Comparison of ENCODE assay signal across 8 cellular contexts in the genomic region with DNA sequence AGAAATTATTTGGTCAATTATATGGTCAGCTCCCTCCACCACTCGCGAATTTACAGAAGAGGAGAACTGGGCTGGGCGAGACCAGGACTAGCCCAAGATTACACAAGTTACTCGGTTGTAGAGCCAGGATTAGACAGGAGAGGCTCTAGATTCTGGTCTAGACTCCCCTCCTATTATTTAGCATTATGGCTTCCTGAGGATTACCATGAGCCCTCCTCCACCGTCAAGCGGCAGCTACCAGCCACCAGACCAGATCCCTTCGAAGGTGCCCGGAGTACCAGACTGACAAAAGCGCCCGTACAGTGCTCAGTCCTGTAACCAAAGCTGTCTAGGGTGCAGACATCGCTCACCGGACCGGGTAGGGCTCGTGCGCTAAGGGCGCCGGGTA. TPM values are rescaled to one million over a fixed set of nuclear protein-coding genes. Genes with fewer than 3 reads are reported as not detected.
DNase-seq lines count a peak whose midpoint lies in the region; ATAC-seq and TF ChIP-seq lines count a peak whose summit lies in the region.

No MANE protein-coding gene starts in this region.

- peaks cover 4 to 21% (median 11%) of the 10 kb centered on the region in 4 donors for H3K4me1 ChIP-seq in liver (ENCODE audit: control insufficient read depth in 4 of 4, insufficient read depth in 4 of 4, low read length in 3 of 4)
- H3K4me1 ChIP-seq in testis, result peaks cover 7% of the 10 kb centered on the region

- peak overlapping the region; percentile 50 to 64 (median 50) for H3K4me3 ChIP-seq in liver (ENCODE audit: low read depth in 1 of 3, low read length in 3 of 3)
- H3K4me3 ChIP-seq in testis, result peak overlapping the region in 1 of 2 donors; percentile 42

- no peaks in the 10 kb centered on the region for H3K9me3 Mint-ChIP-seq in activated T-cell treated with anti-CD3 and anti-CD28 coated beads, Interleukin-2, amount 50 U/mL, for 24 hours
- H3K9me3 Mint-ChIP-seq in activated CD8-positive, alpha-beta T cell treated with anti-CD3 and anti-CD28 coated beads, Interleukin-2, amount 10 ng/mL, durations not matched to agents 7 days and 5 days (ENCODE audit: insufficient read depth), result peaks cover 6% of the 10 kb centered on the region

- H3K4me3 Mint-ChIP-seq in activated T-cell treated with anti-CD3 and anti-CD28 coated beads, Interleukin-2, amount 50 U/mL, for 24 hours, result peak overlapping the region; percentile 59
- peak overlapping the region; percentile 50 for H3K4me3 Mint-ChIP-seq in activated CD8-positive, alpha-beta T cell treated with anti-CD3 and anti-CD28 coated beads, Interleukin-2, amount 10 ng/mL, durations not matched to agents 7 days and 5 days

- TF ChIP-seq CTCF in liver (IDR thresholded peaks at IDR 0.05; ENCODE audit: low read depth, low read length, missing input control) (no peak), testis (IDR thresholded peaks at IDR 0.05) (no peak)

- H3K27me3 Mint-ChIP-seq in activated T-cell treated with anti-CD3 and anti-CD28 coated beads, Interleukin-2, amount 50 U/mL, for 24 hours, result peaks cover 68% of the 10 kb centered on the region
- peaks cover 61% of the 10 kb centered on the region for H3K27me3 Mint-ChIP-seq in activated CD8-positive, alpha-beta T cell treated with anti-CD3 and anti-CD28 coated beads, Interleukin-2, amount 10 ng/mL, durations not matched to agents 7 days and 5 days (ENCODE audit: low read depth)

- intact Hi-C loops in testis (cut with DNase I; ENCODE audit: low total_unique reads), result no loop called here

- POLR2A ChIA-PET in activated CD8-positive, alpha-beta T cell treated with anti-CD3 and anti-CD28 coated beads, Interleukin-2, amount 10 ng/mL, durations not matched to agents 7 days and 5 days (lab: Charles Lee), result no interaction called here

- H3K9ac ChIP-seq in liver (ENCODE audit: low read depth in 1 of 2, low read length in 2 of 2), result no peak overlapping the region

- no peak for TF ChIP-seq POLR2A in testis (IDR thresholded peaks at IDR 0.05)

- CTCF ChIA-PET in activated CD8-positive, alpha-beta T cell treated with anti-CD3 and anti-CD28 coated beads, Interleukin-2, amount 10 ng/mL, durations not matched to agents 7 days and 5 days (lab: Charles Lee), result interaction anchor here (0.8 to 2.1 kb wide), 4 partner anchors 10 to 61 kb away, joined by 3 to 8 read pairs (median 4); a partner anchor contains a TSS

- H3K36me3 ChIP-seq in liver (ENCODE audit: control insufficient read depth in 4 of 4, insufficient read depth in 3 of 4, low read depth in 1 of 4, low read length in 3 of 4), result no peaks in the 10 kb centered on the region
- H3K36me3 ChIP-seq in testis (ENCODE audit: low read depth, missing control alignments), result no peaks in the 10 kb centered on the region

- H3K27ac Mint-ChIP-seq in activated T-cell treated with anti-CD3 and anti-CD28 coated beads, Interleukin-2, amount 50 U/mL, for 24 hours, result no peak overlapping the region
- H3K27ac Mint-ChIP-seq in activated CD8-positive, alpha-beta T cell treated with anti-CD3 and anti-CD28 coated beads, Interleukin-2, amount 10 ng/mL, durations not matched to agents 7 days and 5 days, result no peak overlapping the region

- no peak for TF ChIP-seq RAD21 in liver (IDR thresholded peaks at IDR 0.05)

- ATAC-seq in activated CD8-positive, alpha-beta T cell treated with anti-CD3 and anti-CD28 coated beads, Interleukin-2, amount 10 ng/mL, durations not matched to agents 7 days and 5 days, result no peak
- no peak for ATAC-seq in GM19324 (IDR thresholded peaks at IDR 0.05; ENCODE audit: low FRiP score, unreplicated experiment)

- DNase-seq in activated T-cell treated with anti-CD3 and anti-CD28 coated beads, Interleukin-2, amount 50 U/mL, for 24 hours, result no peak
- DNase-seq in activated T-cell treated with anti-CD3 and anti-CD28 coated beads, Interleukin-2, amount 50 U/mL, for 1 hour, result no peak
- no peak for DNase-seq in activated CD8-positive, alpha-beta T cell treated with anti-CD3 and anti-CD28 coated beads, Interleukin-2, amount 10 ng/mL, durations not matched to agents 7 days and 5 days
- peak; percentile 23 for DNase-seq in testis
- DNase-seq in kidney glomerular epithelial cell (lab: John Stamatoyannopoulos, UW), result no peak
- DNase-seq in OCI-M1 (lab: John Stamatoyannopoulos, UW), result no peak

- H3K4me1 Mint-ChIP-seq in activated T-cell treated with anti-CD3 and anti-CD28 coated beads, Interleukin-2, amount 50 U/mL, for 24 hours (ENCODE audit: low read depth), result peaks cover 16% of the 10 kb centered on the region
- H3K4me1 Mint-ChIP-seq in activated CD8-positive, alpha-beta T cell treated with anti-CD3 and anti-CD28 coated beads, Interleukin-2, amount 10 ng/mL, durations not matched to agents 7 days and 5 days (ENCODE audit: low read depth), result peaks cover 20% of the 10 kb centered on the region

- H3K27me3 ChIP-seq in liver (ENCODE audit: control insufficient read depth in 4 of 4, insufficient read depth in 4 of 4, low read length in 3 of 4) (peaks cover 0 to 3% (median 0%) of the 10 kb centered on the region in 4 donors), testis (no peaks in the 10 kb centered on the region)

- H3K36me3 Mint-ChIP-seq in activated T-cell treated with anti-CD3 and anti-CD28 coated beads, Interleukin-2, amount 50 U/mL, for 24 hours (ENCODE audit: low read depth), result peaks cover 2% of the 10 kb centered on the region
- peaks cover 3% of the 10 kb centered on the region for H3K36me3 Mint-ChIP-seq in activated CD8-positive, alpha-beta T cell treated with anti-CD3 and anti-CD28 coated beads, Interleukin-2, amount 10 ng/mL, durations not matched to agents 7 days and 5 days (ENCODE audit: low read depth)

- H3K27ac ChIP-seq in liver (ENCODE audit: low read depth in 1 of 2, low read length in 2 of 2), result no peak overlapping the region
- H3K27ac ChIP-seq in testis, result no peak overlapping the region

- WGBS in liver, result 26% methylated on average over 17 of the region's 17 CpGs
- WGBS in testis, 2 donors, result 19 to 20% methylated on average over 11 to 17 of the region's 17 CpGs

- H3K9me3 ChIP-seq in liver (ENCODE audit: control insufficient read depth in 4 of 4, low read length in 3 of 4) (peaks cover 0 to 3% (median 0%) of the 10 kb centered on the region in 4 donors), testis (no peaks in the 10 kb centered on the region)

TF ChIP-seq in liver, 16 proteins besides CTCF, POLR2A, EP300 and RAD21 (continues in another document):
- no peak for TF ChIP-seq FOXA2 (IDR thresholded peaks at IDR 0.05)
- TF ChIP-seq, protein P1, sequence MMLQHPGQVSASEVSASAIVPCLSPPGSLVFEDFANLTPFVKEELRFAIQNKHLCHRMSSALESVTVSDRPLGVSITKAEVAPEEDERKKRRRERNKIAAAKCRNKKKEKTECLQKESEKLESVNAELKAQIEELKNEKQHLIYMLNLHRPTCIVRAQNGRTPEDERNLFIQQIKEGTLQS (IDR thresholded peaks at IDR 0.05), result no peak
- TF ChIP-seq, protein P2, sequence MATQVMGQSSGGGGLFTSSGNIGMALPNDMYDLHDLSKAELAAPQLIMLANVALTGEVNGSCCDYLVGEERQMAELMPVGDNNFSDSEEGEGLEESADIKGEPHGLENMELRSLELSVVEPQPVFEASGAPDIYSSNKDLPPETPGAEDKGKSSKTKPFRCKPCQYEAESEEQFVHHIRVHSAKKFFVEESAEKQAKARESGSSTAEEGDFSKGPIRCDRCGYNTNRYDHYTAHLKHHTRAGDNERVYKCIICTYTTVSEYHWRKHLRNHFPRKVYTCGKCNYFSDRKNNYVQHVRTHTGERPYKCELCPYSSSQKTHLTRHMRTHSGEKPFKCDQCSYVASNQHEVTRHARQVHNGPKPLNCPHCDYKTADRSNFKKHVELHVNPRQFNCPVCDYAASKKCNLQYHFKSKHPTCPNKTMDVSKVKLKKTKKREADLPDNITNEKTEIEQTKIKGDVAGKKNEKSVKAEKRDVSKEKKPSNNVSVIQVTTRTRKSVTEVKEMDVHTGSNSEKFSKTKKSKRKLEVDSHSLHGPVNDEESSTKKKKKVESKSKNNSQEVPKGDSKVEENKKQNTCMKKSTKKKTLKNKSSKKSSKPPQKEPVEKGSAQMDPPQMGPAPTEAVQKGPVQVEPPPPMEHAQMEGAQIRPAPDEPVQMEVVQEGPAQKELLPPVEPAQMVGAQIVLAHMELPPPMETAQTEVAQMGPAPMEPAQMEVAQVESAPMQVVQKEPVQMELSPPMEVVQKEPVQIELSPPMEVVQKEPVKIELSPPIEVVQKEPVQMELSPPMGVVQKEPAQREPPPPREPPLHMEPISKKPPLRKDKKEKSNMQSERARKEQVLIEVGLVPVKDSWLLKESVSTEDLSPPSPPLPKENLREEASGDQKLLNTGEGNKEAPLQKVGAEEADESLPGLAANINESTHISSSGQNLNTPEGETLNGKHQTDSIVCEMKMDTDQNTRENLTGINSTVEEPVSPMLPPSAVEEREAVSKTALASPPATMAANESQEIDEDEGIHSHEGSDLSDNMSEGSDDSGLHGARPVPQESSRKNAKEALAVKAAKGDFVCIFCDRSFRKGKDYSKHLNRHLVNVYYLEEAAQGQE (IDR thresholded peaks at IDR 0.05), result no peak
- TF ChIP-seq YY1 (IDR thresholded peaks at IDR 0.05), result no peak
- TF ChIP-seq HNF4A (conservative IDR thresholded peaks at IDR 0.05), result no peak
- TF ChIP-seq JUND (IDR thresholded peaks at IDR 0.05), result no peak
- no peak for TF ChIP-seq TAF1 (conservative IDR thresholded peaks at IDR 0.05)
- no peak for TF ChIP-seq EGR1 (IDR thresholded peaks at IDR 0.05; ENCODE audit: low read depth in 2 of 2)
- no peak for TF ChIP-seq RXRA (IDR thresholded peaks at IDR 0.05)
- TF ChIP-seq SP1 (IDR thresholded peaks at IDR 0.05), result no peak
- TF ChIP-seq NR2F2 (IDR thresholded peaks at IDR 0.05), result no peak

RNA-seq across cellular contexts. Expression of a gene that starts 0.5 kb away (rescaled TPM):
- not detected for total RNA-seq in activated CD8-positive, alpha-beta T cell treated with anti-CD3 and anti-CD28 coated beads, Interleukin-2, amount 10 ng/mL, durations not matched to agents 7 days and 5 days
- total RNA-seq in liver (under 1 TPM in 1 of 2 donors, not detected in 1; 0.09 TPM), testis (1 to 10 TPM in 1 of 2 donors, not detected in 1; 2.0 TPM)
- polyA plus RNA-seq in liver (not detected), testis (ENCODE audit: insufficient read depth, low read depth, low replicate concordance) (not detected)

RNA-seq across cellular contexts. Expression of a gene that starts 28.1 kb away (rescaled TPM):
- total RNA-seq in activated CD8-positive, alpha-beta T cell treated with anti-CD3 and anti-CD28 coated beads, Interleukin-2, amount 10 ng/mL, durations not matched to agents 7 days and 5 days, result 10 to 100 TPM; 12.3 to 13.7 TPM
- total RNA-seq in liver, result 1 to 10 TPM; 3.2 to 5.9 TPM
- 1 to 10 TPM; 3.0 to 6.1 TPM for polyA plus RNA-seq in liver
- 10 to 100 TPM; 18.5 to 33.2 TPM for total RNA-seq in testis
- polyA plus RNA-seq in testis (ENCODE audit: insufficient read depth, low read depth, low replicate concordance), result 32.5 TPM
